8 cellular contexts compared by ENCODE assay signal in genomic region chr15:41417812-41418211, GRCh38. TPM values are rescaled to one million over a fixed set of nuclear protein-coding genes. Genes with fewer than 3 reads are reported as not detected.
A peak's percentile ranks its signal among the peaks of the same experiment; 100 is the strongest.
DNase-seq lines count a peak whose midpoint lies in the region; ATAC-seq and TF ChIP-seq lines count a peak whose summit lies in the region.

No MANE protein-coding gene starts in this region.

- no peaks in the 10 kb centered on the region for H3K9me3 ChIP-seq in RWPE2 (ENCODE audit: severe bottlenecking)

- TF ChIP-seq CTCF in RWPE2 (IDR thresholded peaks at IDR 0.05; ENCODE audit: poor library complexity, severe bottlenecking) = no peak
- no peak for TF ChIP-seq CTCF in fibroblast of mammary gland (conservative IDR thresholded peaks at IDR 0.05; ENCODE audit: control insufficient read depth, insufficient read depth, low read depth, low read length)

- peak overlapping the region; percentile 34 for H3K27ac ChIP-seq in RWPE2 (ENCODE audit: poor library complexity, severe bottlenecking)

- peaks cover 13% of the 10 kb centered on the region for H3K4me1 ChIP-seq in RWPE2 (ENCODE audit: insufficient read depth, poor library complexity, severe bottlenecking)

- ATAC-seq in RWPE2 (ENCODE audit: low read depth) (peak; percentile 15), HG03354 (IDR thresholded peaks at IDR 0.05; ENCODE audit: poor library complexity, severe bottlenecking, unreplicated experiment) (no peak)

- peak; percentile 19 to 46 for DNase-seq in NOMO-1 (lab: John Stamatoyannopoulos, UW; ENCODE audit: unreplicated experiment in 2 of 2)
- no peak for DNase-seq in NOMO-1 treated with DMSO at 0.1 percent for 48 hours (lab: John Stamatoyannopoulos, UW; ENCODE audit: unreplicated experiment)
- no peak for DNase-seq in RWPE2 (ENCODE audit: low spot score)
- DNase-seq in fibroblast of mammary gland (ENCODE audit: low read depth) = no peak
- peak; percentile 7 for DNase-seq in renal cortical epithelial cell (ENCODE audit: low read depth)
- no peak for DNase-seq in H4 (ENCODE audit: low spot score)
- DNase-seq in NCI-H146 (lab: John Stamatoyannopoulos, UW) = no peak

- H3K4me3 ChIP-seq in RWPE2 (ENCODE audit: severe bottlenecking) (peak overlapping the region; percentile 96), fibroblast of mammary gland (ENCODE audit: control insufficient read depth, low read depth, low read length) (peak overlapping the region; percentile 79)

- peaks cover 10% of the 10 kb centered on the region; the same call in 1 of the 2 replicates for H3K36me3 ChIP-seq in RWPE2 (ENCODE audit: low read depth)

- H3K27me3 ChIP-seq in RWPE2 (ENCODE audit: insufficient read depth, poor library complexity, severe bottlenecking) = no peaks in the 10 kb centered on the region

RNA-seq across cellular contexts. Expression of gene RTF1, which starts 0.9 kb away (rescaled TPM):
- total RNA-seq in renal cortical epithelial cell = 16.1 and 33.2 TPM in 2 replicates
- 9.4 and 15.1 TPM in 2 replicates for total RNA-seq in H4 (2014; rRNA removed; shearing (Covaris generic))

RNA-seq across cellular contexts. Expression of gene NDUFAF1, which starts 15.5 kb away (rescaled TPM):
- 45.4 and 49.1 TPM in 2 replicates for total RNA-seq in renal cortical epithelial cell
- total RNA-seq in H4 (2014; rRNA removed; shearing (Covaris generic)) = 34.9 and 41.0 TPM in 2 replicates

Comparison
In these comparisons a context has a peak if more than half of its experiments do, and no peak if none do; other contexts are left out.
1. DNase-seq: peak in NOMO-1 (2 of 2) and renal cortical epithelial cell (single experiment); none in NOMO-1 treated with DMSO at 0.1 percent for 48 hours (single experiment), RWPE2 (single experiment), fibroblast of mammary gland (single experiment), H4 (single experiment) and NCI-H146 (single experiment).